In genomic region chr10:10526846-10527245, GRCh38 we compare ENCODE assay signal across 18 cellular contexts.
A peak's percentile ranks its signal among the peaks of the same experiment; 100 is the strongest.
DNase-seq lines count a peak whose midpoint lies in the region; TF ChIP-seq lines count a peak whose summit lies in the region.
"Had no signal": no experiment of that assay in that cellular context is flagged by ENCODE, and none has a peak within 500 bp of the region (broad histone marks: within the 10 kb centered on the region; RNA-seq: fewer than 3 reads in every experiment).

No MANE protein-coding gene starts in this region.

- H3K9ac ChIP-seq in mesenchymal stem cell (ENCODE audit: low read length): no peak overlapping the region
- H3K9ac ChIP-seq: BLaER1, GM23248 had no signal

- H3K79me1 ChIP-seq in mesenchymal stem cell (replicated peaks; ENCODE audit: low read length, poor library complexity, severe bottlenecking): no peaks in the 10 kb centered on the region

- H2BK12ac ChIP-seq in mesenchymal stem cell (ENCODE audit: low read length in 2 of 2): no peak overlapping the region

- no peak for TF ChIP-seq EP300 in esophagus muscularis mucosa (IDR thresholded peaks at IDR 0.05)

- no peaks in the 10 kb centered on the region for H3K36me3 ChIP-seq in esophagus muscularis mucosa
- no peaks in the 10 kb centered on the region for H3K36me3 ChIP-seq in mesenchymal stem cell (ENCODE audit: control insufficient read depth in 1 of 2, insufficient read depth in 2 of 2, low read depth in 1 of 2, low read length in 2 of 2)
- H3K36me3 ChIP-seq: BLaER1 had no signal

- no peaks in the 10 kb centered on the region for H3K27me3 ChIP-seq in esophagus muscularis mucosa
- H3K27me3 ChIP-seq in mesenchymal stem cell (ENCODE audit: control insufficient read depth in 1 of 2, insufficient read depth in 1 of 2, low read length in 2 of 2): no peaks in the 10 kb centered on the region
- H3K27me3 ChIP-seq: BLaER1 had no signal

- H2AK5ac ChIP-seq in mesenchymal stem cell (ENCODE audit: low read length, severe bottlenecking): no peak overlapping the region

- H3K4me2 ChIP-seq in mesenchymal stem cell (ENCODE audit: low read length, poor library complexity, severe bottlenecking): no peak overlapping the region
- H3K4me2 ChIP-seq: BLaER1 had no signal

- intact Hi-C loops in esophagus muscularis mucosa (cut with DNase I): no loop called here

- DNase-seq in MV-4-11 (lab: John Stamatoyannopoulos, UW): peak; percentile 2
- peak; percentile 53 for DNase-seq in esophagus muscularis mucosa (ENCODE audit: extremely low spot score)
- peak; percentile 57 for DNase-seq in mesenchymal stem cell
- no peak for DNase-seq in NCI-H524 treated with DMSO at 0.1 percent for 48 hours (lab: John Stamatoyannopoulos, UW)
- DNase-seq in AML-193 (lab: John Stamatoyannopoulos, UW): no peak
- no peak for DNase-seq in DMS153 treated with DMSO at 0.1 percent for 48 hours (lab: John Stamatoyannopoulos, UW; ENCODE audit: unreplicated experiment)
- DNase-seq: Caco-2; CD4-positive, CD25-positive, alpha-beta regulatory T cell; CD8-positive, alpha-beta T cell; DMS153; DMS79; EL; GDM1; GM23248; H9 had no signal

- H3K4me1 ChIP-seq in esophagus muscularis mucosa (peaks cover 0 to 9% (median 3%) of the 10 kb centered on the region in 4 donors), mesenchymal stem cell (ENCODE audit: control insufficient read depth, insufficient read depth, low read depth, low read length) (no peaks in the 10 kb centered on the region)
- H3K4me1 ChIP-seq: BLaER1, Caco-2 had no signal

- H3K4ac ChIP-seq in mesenchymal stem cell (ENCODE audit: low read depth in 1 of 2, low read length in 2 of 2): no peak overlapping the region

- H2AFZ ChIP-seq in mesenchymal stem cell (ENCODE audit: low read depth, low read length): no peak overlapping the region
- H2AFZ ChIP-seq: GM23248 had no signal

- H2BK120ac ChIP-seq in mesenchymal stem cell (ENCODE audit: low read depth, low read length): no peak overlapping the region

- no peaks in the 10 kb centered on the region for H3K9me3 ChIP-seq in esophagus muscularis mucosa
- H3K9me3 ChIP-seq in mesenchymal stem cell (ENCODE audit: control insufficient read depth, low read length): no peaks in the 10 kb centered on the region
- H3K9me3 ChIP-seq: BLaER1, Caco-2 had no signal

- TF ChIP-seq CTCF in esophagus muscularis mucosa (IDR thresholded peaks at IDR 0.05): no peak

- TF ChIP-seq POLR2A in esophagus muscularis mucosa (IDR thresholded peaks at IDR 0.05; ENCODE audit: low read depth): no peak

- no peak overlapping the region for H4K91ac ChIP-seq in mesenchymal stem cell (ENCODE audit: low read length)

- no peak overlapping the region for H4K8ac ChIP-seq in mesenchymal stem cell (ENCODE audit: low read length)

- WGBS in esophagus muscularis mucosa: 87% methylated on average over 5 of the region's 5 CpGs
- 80% methylated on average over 5 of the region's 5 CpGs for WGBS in mesenchymal stem cell

- H3K23ac ChIP-seq in mesenchymal stem cell (ENCODE audit: low read length in 2 of 2): no peak overlapping the region

- no peak overlapping the region for H2BK15ac ChIP-seq in mesenchymal stem cell (ENCODE audit: low read depth, poor library complexity, severe bottlenecking)

- no peak overlapping the region for H3K4me3 ChIP-seq in esophagus muscularis mucosa
- H3K4me3 ChIP-seq in mesenchymal stem cell (ENCODE audit: insufficient read depth in 1 of 2, low read depth in 1 of 2, low read length in 2 of 2): no peak overlapping the region
- H3K4me3 ChIP-seq: BLaER1, GM12878, GM23248 had no signal

- H3K18ac ChIP-seq in mesenchymal stem cell (ENCODE audit: low read depth in 1 of 2, low read length in 2 of 2): no peak overlapping the region

- H2BK5ac ChIP-seq in mesenchymal stem cell (ENCODE audit: low read depth, low read length, poor library complexity, severe bottlenecking): no peak overlapping the region

- H3K27ac ChIP-seq in esophagus muscularis mucosa (replicated peaks in 1 of 4) (no peak overlapping the region), mesenchymal stem cell (ENCODE audit: low read length, poor library complexity, severe bottlenecking) (no peak overlapping the region)
- H3K27ac ChIP-seq: BLaER1, C4-2B, GM23248 had no signal

- no peak overlapping the region for H3K14ac ChIP-seq in mesenchymal stem cell (ENCODE audit: low read length in 2 of 2)

Comparison
In these comparisons a context has a peak if more than half of its experiments do, and no peak if none do; other contexts are left out.
1. DNase-seq: peak in MV-4-11 (single experiment), esophagus muscularis mucosa (single experiment) and mesenchymal stem cell (single experiment); none in NCI-H524 treated with DMSO at 0.1 percent for 48 hours (single experiment), AML-193 (0 of 2) and DMS153 treated with DMSO at 0.1 percent for 48 hours (single experiment).